ENCODE assay signal across 24 cellular contexts in the genomic region with DNA sequence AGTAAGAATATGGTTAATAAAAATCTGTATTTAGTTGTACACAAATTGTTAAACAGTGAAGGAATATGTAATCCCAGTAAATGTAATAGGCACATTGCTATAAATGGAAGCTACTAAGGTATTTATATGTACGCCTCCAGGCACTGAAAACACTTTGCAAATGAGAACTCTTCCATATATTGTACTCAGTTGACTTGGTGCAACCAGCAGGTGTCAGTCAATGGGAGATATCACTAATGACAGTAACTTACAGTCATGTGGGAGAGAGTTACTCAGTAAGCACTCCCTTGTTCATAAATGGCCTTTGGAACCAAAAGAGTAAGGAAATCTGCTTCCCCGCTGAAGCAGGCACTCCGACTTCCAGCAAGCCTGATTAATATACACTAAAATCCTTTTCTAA. TPM values are rescaled to one million over a fixed set of nuclear protein-coding genes. Genes with fewer than 3 reads are reported as not detected.
DNase-seq lines count a peak whose midpoint lies in the region; ATAC-seq, FAIRE-seq and TF ChIP-seq lines count a peak whose summit lies in the region.
"Had no signal": no experiment of that assay in that cellular context is flagged by ENCODE, and none has a peak within 500 bp of the region (broad histone marks: within the 10 kb centered on the region; RNA-seq: fewer than 3 reads in every experiment).

No MANE protein-coding gene starts in this region.

- H3K27me3 ChIP-seq in kidney epithelial cell (ENCODE audit: control insufficient read depth, insufficient read depth, low read length), result no peaks in the 10 kb centered on the region
- H3K27me3 ChIP-seq: body of pancreas, esophagus squamous epithelium, right atrium auricular region, tibial artery had no signal

- no peak for ATAC-seq in HG03571 (IDR thresholded peaks at IDR 0.05; ENCODE audit: unreplicated experiment)
- ATAC-seq in HG03342 (IDR thresholded peaks at IDR 0.05; ENCODE audit: unreplicated experiment), result no peak
- ATAC-seq: body of pancreas; naive thymus-derived CD8-positive, alpha-beta T cell had no signal

- FAIRE-seq in HTR-8/SVneo (lab: Jason Lieb, UNC) (no peak), RCC 7860 (lab: Jason Lieb, UNC) (no peak)
- FAIRE-seq: GM12892 had no signal

- no peak overlapping the region for H3K4me3 ChIP-seq in kidney epithelial cell (ENCODE audit: low read depth, low read length)
- H3K4me3 ChIP-seq: body of pancreas, esophagus squamous epithelium, GM23248, PC-9, right atrium auricular region, tibial artery had no signal

- TF ChIP-seq CTCF in kidney epithelial cell (IDR thresholded peaks at IDR 0.05; ENCODE audit: insufficient read depth, low read length, poor library complexity, severe bottlenecking), result peak; percentile 6

- DNase-seq in EL (peak; percentile 3), HT-29 (ENCODE audit: low spot score) (peak; percentile 9), SW480 (ENCODE audit: low spot score) (peak; percentile 11), kidney epithelial cell (ENCODE audit: low read depth) (no peak), HTR-8/SVneo (ENCODE audit: insufficient read length, low spot score) (no peak), RCC 7860 (ENCODE audit: low spot score) (no peak)
- DNase-seq: activated CD4-positive, alpha-beta T cell treated with anti-CD3 and anti-CD28 coated beads, Interleukin-2, amount 50 U/mL, for 1 hour; activated CD8-positive, alpha-beta memory T cell treated with anti-CD3 and anti-CD28 coated beads, Interleukin-2, amount 50 U/mL, for 4 hours; body of pancreas; CD4-positive, alpha-beta T cell; effector CD8-positive, alpha-beta T cell; esophagus squamous epithelium; GM23248; MV-4-11; naive thymus-derived CD8-positive, alpha-beta T cell; NCI-H187; NCI-H2227 treated with DMSO at 0.1 percent for 48 hours; PC-9; stimulated activated CD4-positive, alpha-beta T cell treated with anti-CD3 and anti-CD28 coated beads, Interleukin-12 subunit alpha, Interleukin-12 subunit beta, amount 100 ng/mL, for 4 hours; tibial artery had no signal

- H3K36me3 ChIP-seq in kidney epithelial cell (ENCODE audit: control insufficient read depth, insufficient read depth, low read length), result no peaks in the 10 kb centered on the region

RNA-seq across cellular contexts. Expression of gene MDH1, which starts 5.9 kb away (rescaled TPM):
- total RNA-seq in HT-29 (2014; rRNA removed; shearing (Covaris generic)), result 93.7 and 94.2 TPM in 2 replicates
- total RNA-seq in kidney epithelial cell, result 119 and 161 TPM in 2 replicates

RNA-seq across cellular contexts. Expression of gene WDPCP, which starts 6.3 kb away (rescaled TPM):
- 3.0 and 4.8 TPM in 2 replicates for total RNA-seq in HT-29 (2014; rRNA removed; shearing (Covaris generic))
- 3.3 and 3.6 TPM in 2 replicates for total RNA-seq in kidney epithelial cell

Comparison
In these comparisons a context has a peak if more than half of its experiments do, and no peak if none do; other contexts are left out.
1. DNase-seq: peak in EL (single experiment), HT-29 (single experiment) and SW480 (single experiment); none in kidney epithelial cell (single experiment), HTR-8/SVneo (single experiment) and RCC 7860 (single experiment).